22 cellular contexts compared by ENCODE assay signal in the genomic region with DNA sequence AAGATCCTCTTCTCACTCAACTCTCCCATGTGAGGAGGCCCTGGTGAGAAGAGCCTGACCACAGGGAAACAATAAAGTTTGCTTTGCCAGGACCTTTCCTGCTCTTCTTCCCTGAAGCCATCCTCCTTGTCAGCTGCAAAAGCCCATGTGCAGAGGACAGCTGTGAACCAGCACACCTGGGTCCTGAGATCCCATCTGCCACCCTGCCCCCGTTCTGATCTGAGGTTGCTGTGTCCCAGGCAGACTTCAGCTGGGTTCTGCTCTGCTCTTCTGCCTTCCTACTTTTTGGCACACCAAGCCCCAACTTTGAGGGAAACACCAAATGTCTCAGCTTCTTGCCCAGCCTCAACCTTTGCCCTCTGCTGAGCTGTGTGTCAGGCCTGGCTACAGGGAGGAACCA.
DNase-seq lines count a peak whose midpoint lies in the region; ATAC-seq, FAIRE-seq and TF ChIP-seq lines count a peak whose summit lies in the region.
"Had no signal": no experiment of that assay in that cellular context is flagged by ENCODE, and none has a peak within 500 bp of the region (broad histone marks: within the 10 kb centered on the region; RNA-seq: fewer than 3 reads in every experiment).

No MANE protein-coding gene starts in this region.

- no peak for FAIRE-seq in GM19239 (lab: Jason Lieb, UNC)
- FAIRE-seq: GM12891, GM18507, H1 had no signal

- H4K20me1 ChIP-seq in Loucy (ENCODE audit: insufficient read depth, low read length, poor library complexity, severe bottlenecking) (no peaks in the 10 kb centered on the region), neural progenitor cell (ENCODE audit: low read depth) (no peaks in the 10 kb centered on the region)
- H4K20me1 ChIP-seq: BLaER1 had no signal

- H3K36me3 ChIP-seq in Loucy (ENCODE audit: insufficient read depth, low read length) (no peaks in the 10 kb centered on the region), mucosa of descending colon (ENCODE audit: low read depth) (no peaks in the 10 kb centered on the region), neural progenitor cell (no peaks in the 10 kb centered on the region)
- H3K36me3 ChIP-seq: BLaER1 had no signal

- DNase-seq in mucosa of descending colon: no peak
- DNase-seq in neural progenitor cell (ENCODE audit: low spot score): no peak
- no peak for DNase-seq in Right ventricle myocardium inferior (ENCODE audit: missing footprints)
- DNase-seq in GM19239 (ENCODE audit: insufficient read length, low spot score): no peak
- DNase-seq in NCI-H69 (lab: John Stamatoyannopoulos, UW): no peak
- DNase-seq: Caco-2; CD4-positive, CD25-positive, alpha-beta regulatory T cell; CD8-positive, alpha-beta T cell; DMS153; EL; GF-D8; GM23248; H7; HCEC 1CT had no signal

- H2AFZ ChIP-seq in Loucy (ENCODE audit: low read length) (peak overlapping the region; percentile 70), neural progenitor cell (replicated peaks) (peak overlapping the region; percentile 63)
- H2AFZ ChIP-seq: GM23248 had no signal

- H3K9ac ChIP-seq in Loucy (ENCODE audit: low read depth, low read length, poor library complexity, severe bottlenecking): no peak overlapping the region
- H3K9ac ChIP-seq in neural progenitor cell: no peak overlapping the region
- H3K9ac ChIP-seq: BLaER1, GM23248 had no signal

- no peaks in the 10 kb centered on the region for H3K27me3 Mint-ChIP-seq in neural progenitor cell (ENCODE audit: insufficient read depth, low read depth)
- H3K27me3 Mint-ChIP-seq in stimulated activated memory B cell treated with anti-CD40 and anti-IgM and Interleukin-4, amounts not matched to agents 10 μg/mL and 1 μg/mL and 100 μg/mL, for 72 hours: no peaks in the 10 kb centered on the region
- H3K27me3 Mint-ChIP-seq: B cell; CD4-positive, CD25-positive, alpha-beta regulatory T cell had no signal

- TF ChIP-seq CTCF in Loucy (conservative IDR thresholded peaks at IDR 0.05; ENCODE audit: low read length) (no peak), mucosa of descending colon (IDR thresholded peaks at IDR 0.05) (no peak), neural progenitor cell (IDR thresholded peaks at IDR 0.05) (no peak)

- ATAC-seq in mucosa of descending colon (peak; percentile 44), Right ventricle myocardium inferior (no peak)
- peak; percentile 41 for ATAC-seq in stimulated activated memory B cell treated with anti-CD40 and anti-IgM and Interleukin-4, amounts not matched to agents 10 μg/mL and 1 μg/mL and 100 μg/mL, for 72 hours
- ATAC-seq: CD8-positive, alpha-beta T cell had no signal

- H3K9me3 ChIP-seq in Loucy (ENCODE audit: insufficient read depth, low read depth, low read length): no peaks in the 10 kb centered on the region
- H3K9me3 ChIP-seq in mucosa of descending colon: no peaks in the 10 kb centered on the region
- H3K9me3 ChIP-seq in neural progenitor cell (ENCODE audit: low read depth): no peaks in the 10 kb centered on the region
- H3K9me3 ChIP-seq: BLaER1, Caco-2 had no signal

- H3K27ac ChIP-seq in neural progenitor cell: no peak overlapping the region
- H3K27ac ChIP-seq: BLaER1, C4-2B, GM23248 had no signal

- H3K4me1 Mint-ChIP-seq in neural progenitor cell: no peaks in the 10 kb centered on the region
- no peaks in the 10 kb centered on the region for H3K4me1 Mint-ChIP-seq in stimulated activated memory B cell treated with anti-CD40 and anti-IgM and Interleukin-4, amounts not matched to agents 10 μg/mL and 1 μg/mL and 100 μg/mL, for 72 hours
- H3K4me1 Mint-ChIP-seq: B cell; CD4-positive, CD25-positive, alpha-beta regulatory T cell had no signal

- no peaks in the 10 kb centered on the region for H3K9me3 Mint-ChIP-seq in neural progenitor cell
- no peaks in the 10 kb centered on the region for H3K9me3 Mint-ChIP-seq in stimulated activated memory B cell treated with anti-CD40 and anti-IgM and Interleukin-4, amounts not matched to agents 10 μg/mL and 1 μg/mL and 100 μg/mL, for 72 hours
- H3K9me3 Mint-ChIP-seq: CD8-positive, alpha-beta T cell had no signal

- H3K4me2 ChIP-seq in Loucy (ENCODE audit: low read depth, low read length, poor library complexity, severe bottlenecking) (no peak overlapping the region), neural progenitor cell (no peak overlapping the region)
- H3K4me2 ChIP-seq: BLaER1 had no signal

- H3K27me3 ChIP-seq in Loucy (ENCODE audit: insufficient read depth, low read length, poor library complexity, severe bottlenecking): no peaks in the 10 kb centered on the region
- H3K27me3 ChIP-seq in neural progenitor cell: no peaks in the 10 kb centered on the region
- H3K27me3 ChIP-seq: BLaER1 had no signal

- H3K4me3 ChIP-seq in Loucy (ENCODE audit: low read length, poor library complexity, severe bottlenecking) (no peak overlapping the region), mucosa of descending colon (no peak overlapping the region), neural progenitor cell (no peak overlapping the region)
- H3K4me3 ChIP-seq: BLaER1, GM23248 had no signal

- H3F3A ChIP-seq in Loucy (ENCODE audit: low read depth) (no peaks in the 10 kb centered on the region), neural progenitor cell (ENCODE audit: low read depth) (no peaks in the 10 kb centered on the region)

- no peaks in the 10 kb centered on the region for H3K79me2 ChIP-seq in Loucy (ENCODE audit: insufficient read depth, low read length)
- H3K79me2 ChIP-seq in neural progenitor cell (ENCODE audit: low read depth): no peaks in the 10 kb centered on the region

- no peaks in the 10 kb centered on the region for H3K36me3 Mint-ChIP-seq in neural progenitor cell
- H3K36me3 Mint-ChIP-seq in stimulated activated memory B cell treated with anti-CD40 and anti-IgM and Interleukin-4, amounts not matched to agents 10 μg/mL and 1 μg/mL and 100 μg/mL, for 72 hours: no peaks in the 10 kb centered on the region
- H3K36me3 Mint-ChIP-seq: CD4-positive, CD25-positive, alpha-beta regulatory T cell; CD8-positive, alpha-beta T cell had no signal

- H3K27ac Mint-ChIP-seq in neural progenitor cell: no peak overlapping the region
- H3K27ac Mint-ChIP-seq in stimulated activated memory B cell treated with anti-CD40 and anti-IgM and Interleukin-4, amounts not matched to agents 10 μg/mL and 1 μg/mL and 100 μg/mL, for 72 hours: no peak overlapping the region
- H3K27ac Mint-ChIP-seq: B cell; CD4-positive, CD25-positive, alpha-beta regulatory T cell; CD8-positive, alpha-beta T cell had no signal

- H3K9me2 ChIP-seq in Loucy (replicated peaks; ENCODE audit: low read depth, low read length): no peaks in the 10 kb centered on the region

- no peak overlapping the region for H3K4me3 Mint-ChIP-seq in neural progenitor cell
- H3K4me3 Mint-ChIP-seq in stimulated activated memory B cell treated with anti-CD40 and anti-IgM and Interleukin-4, amounts not matched to agents 10 μg/mL and 1 μg/mL and 100 μg/mL, for 72 hours: no peak overlapping the region
- H3K4me3 Mint-ChIP-seq: B cell; CD4-positive, CD25-positive, alpha-beta regulatory T cell; CD8-positive, alpha-beta T cell had no signal

- intact Hi-C loops in mucosa of descending colon (cut with DNase I, micrococcal nuclease) (no loop called here), Right ventricle myocardium inferior (cut with DNase I) (no loop called here)

- H3K4me1 ChIP-seq in Loucy (ENCODE audit: insufficient read depth, low read length, poor library complexity, severe bottlenecking) (peaks cover 6% of the 10 kb centered on the region), mucosa of descending colon (ENCODE audit: low read depth) (no peaks in the 10 kb centered on the region), neural progenitor cell (no peaks in the 10 kb centered on the region)
- H3K4me1 ChIP-seq: BLaER1, Caco-2 had no signal
